11 cellular contexts compared by ENCODE assay signal in genomic region chr1:244104309-244105060, GRCh38. TPM values are rescaled to one million over a fixed set of nuclear protein-coding genes. Genes with fewer than 3 reads are reported as not detected.
DNase-seq lines count a peak whose midpoint lies in the region; ATAC-seq lines count a peak whose summit lies in the region.
"Had no signal": no experiment of that assay in that cellular context is flagged by ENCODE, and none has a peak within 500 bp of the region (broad histone marks: within the 10 kb centered on the region; RNA-seq: fewer than 3 reads in every experiment).

No MANE protein-coding gene starts in this region.

- no peaks in the 10 kb centered on the region for H3K9me3 ChIP-seq in aorta (ENCODE audit: control insufficient read depth, low read length)

- no peak overlapping the region for H3K27ac ChIP-seq in aorta (ENCODE audit: low read depth in 1 of 2, low read length in 2 of 2)

- no peaks in the 10 kb centered on the region for H3K36me3 Mint-ChIP-seq in stimulated activated effector memory CD8-positive, alpha-beta T cell treated with anti-CD3 and anti-CD28 coated beads, Interleukin-12 subunit alpha, Interleukin-12 subunit beta, amount 100 ng/mL, for 72 hours

- H3K4me3 ChIP-seq in aorta (ENCODE audit: low read length in 2 of 2) = no peak overlapping the region

- H3K4me1 ChIP-seq in aorta (ENCODE audit: control insufficient read depth in 1 of 2, insufficient read depth in 2 of 2, low read length in 2 of 2) = no peaks in the 10 kb centered on the region

- no peak overlapping the region for H3K4me3 Mint-ChIP-seq in stimulated activated effector memory CD8-positive, alpha-beta T cell treated with anti-CD3 and anti-CD28 coated beads, Interleukin-12 subunit alpha, Interleukin-12 subunit beta, amount 100 ng/mL, for 72 hours

- 75 to 79% methylated on average over 10 of the region's 10 CpGs for WGBS in aorta, 2 donors

- no peaks in the 10 kb centered on the region for H3K36me3 ChIP-seq in aorta (ENCODE audit: control insufficient read depth in 1 of 2, insufficient read depth in 2 of 2, low read length in 1 of 2)

- DNase-seq in NCI-H1417 (lab: John Stamatoyannopoulos, UW) (peak in 2 of 3 experiments; percentile 17 to 67), NCI-H1417 treated with DMSO at 0.1 percent for 48 hours (lab: John Stamatoyannopoulos, UW) (no peak), SHP77 (lab: John Stamatoyannopoulos, UW) (peak; percentile 68 to 69), fibroblast of the conjunctiva (ENCODE audit: low read depth) (peak; percentile 31), NCI-H2227 treated with DMSO at 0.1 percent for 48 hours (lab: John Stamatoyannopoulos, UW) (no peak), aorta (no peak)
- DNase-seq in stimulated activated effector memory CD8-positive, alpha-beta T cell treated with anti-CD3 and anti-CD28 coated beads, Interleukin-12 subunit alpha, Interleukin-12 subunit beta, amount 100 ng/mL, for 72 hours (ENCODE audit: low spot score in 2 of 2) = no peak
- DNase-seq: 8988T; activated naive CD4-positive, alpha-beta T cell treated with anti-CD3 and anti-CD28 coated beads, Interleukin-2, amount 50 U/mL, for 16 hours; right cardiac atrium had no signal

- peaks cover 0 to 1% of the 10 kb centered on the region in 2 donors for H3K27me3 ChIP-seq in aorta (ENCODE audit: control insufficient read depth in 1 of 2, insufficient read depth in 2 of 2, low read length in 1 of 2)

- intact Hi-C loops in aorta (cut with DNase I) = no loop called here

- no peaks in the 10 kb centered on the region for H3K9me3 Mint-ChIP-seq in stimulated activated effector memory CD8-positive, alpha-beta T cell treated with anti-CD3 and anti-CD28 coated beads, Interleukin-12 subunit alpha, Interleukin-12 subunit beta, amount 100 ng/mL, for 72 hours

- ATAC-seq in stimulated activated effector memory CD8-positive, alpha-beta T cell treated with anti-CD3 and anti-CD28 coated beads, Interleukin-12 subunit alpha, Interleukin-12 subunit beta, amount 100 ng/mL, for 72 hours = peak; percentile 24
- ATAC-seq in HG03280 (IDR thresholded peaks at IDR 0.05; ENCODE audit: unreplicated experiment) = no peak
- ATAC-seq in aorta (ENCODE audit: low FRiP score) = no peak
- ATAC-seq: right cardiac atrium had no signal

- H3K27ac Mint-ChIP-seq in stimulated activated effector memory CD8-positive, alpha-beta T cell treated with anti-CD3 and anti-CD28 coated beads, Interleukin-12 subunit alpha, Interleukin-12 subunit beta, amount 100 ng/mL, for 72 hours = no peak overlapping the region

- H3K4me1 Mint-ChIP-seq in stimulated activated effector memory CD8-positive, alpha-beta T cell treated with anti-CD3 and anti-CD28 coated beads, Interleukin-12 subunit alpha, Interleukin-12 subunit beta, amount 100 ng/mL, for 72 hours = peaks cover 8% of the 10 kb centered on the region

RNA-seq across cellular contexts. Expression of gene ZBTB18, which starts 53.4 kb away (rescaled TPM):
- 10 to 100 TPM; 10.6 to 13.2 TPM for total RNA-seq in aorta
- polyA plus RNA-seq in aorta = 1 to 10 TPM; 4.3 to 4.6 TPM

Comparison
In these comparisons a context has a peak if more than half of its experiments do, and no peak if none do; other contexts are left out.
1. DNase-seq: peak in NCI-H1417 (2 of 3), SHP77 (2 of 2) and fibroblast of the conjunctiva (single experiment); none in NCI-H1417 treated with DMSO at 0.1 percent for 48 hours (single experiment), stimulated activated effector memory CD8-positive, alpha-beta T cell treated with anti-CD3 and anti-CD28 coated beads, Interleukin-12 subunit alpha, Interleukin-12 subunit beta, amount 100 ng/mL, for 72 hours (0 of 2), NCI-H2227 treated with DMSO at 0.1 percent for 48 hours (single experiment) and aorta (0 of 2).